21 cellular contexts compared by ENCODE assay signal in the genomic region with DNA sequence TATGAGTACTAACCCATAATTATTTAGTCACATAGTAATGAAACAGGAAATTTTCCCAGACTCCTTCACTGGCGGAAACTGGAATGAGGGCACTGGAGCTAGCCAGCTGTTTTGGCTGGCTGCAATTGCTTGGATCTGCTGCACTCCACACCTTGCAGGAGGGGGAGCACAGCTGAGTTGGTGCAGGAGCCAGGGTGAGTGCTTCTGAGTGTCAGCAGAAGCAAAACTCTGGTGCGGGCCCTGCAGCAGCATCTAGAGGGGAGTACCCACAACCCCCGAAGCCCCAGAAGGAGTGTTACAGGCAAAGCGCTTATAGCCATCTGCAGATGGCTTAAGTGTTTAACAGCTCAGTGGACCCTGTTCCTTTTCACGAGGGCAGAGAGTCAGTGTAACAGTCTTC.
"Had no signal": no experiment of that assay in that cellular context is flagged by ENCODE, and none has a peak within 500 bp of the region (broad histone marks: within the 10 kb centered on the region; RNA-seq: fewer than 3 reads in every experiment).

No MANE protein-coding gene starts in this region.

- H3K27me3 ChIP-seq: heart left ventricle, neutrophil, ovary, thyroid gland, upper lobe of right lung had no signal

- H3K4me1 ChIP-seq: thyroid gland, upper lobe of right lung had no signal

- H3K36me3 ChIP-seq: heart left ventricle, ovary, thyroid gland, upper lobe of right lung had no signal

- ATAC-seq: activated CD4-positive, CD25-positive, alpha-beta regulatory T cell treated with anti-CD3 and anti-CD28 coated beads, Interleukin-2, amount 50 U/mL, for 24 hours; activated T-cell treated with anti-CD3 and anti-CD28 coated beads, Interleukin-2, amount 50 U/mL, for 72 hours; left lobe of liver; naive thymus-derived CD8-positive, alpha-beta T cell; right cardiac atrium; upper lobe of right lung had no signal

- H3K9me3 ChIP-seq: heart left ventricle, neutrophil, ovary, thyroid gland, upper lobe of right lung had no signal

- FAIRE-seq: bronchial epithelial cell, endometrium, kidney had no signal

- DNase-seq: activated CD4-positive, alpha-beta memory T cell treated with anti-CD3 and anti-CD28 coated beads, Interleukin-2, amount 10 ng/mL, durations not matched to agents 7 days and 5 days; activated CD4-positive, alpha-beta T cell treated with anti-CD3 and anti-CD28 coated beads, Interleukin-2, amount 10 ng/mL, durations not matched to agents 24 days and 14 days; activated effector memory CD4-positive, alpha-beta T cell treated with anti-CD3 and anti-CD28 coated beads, Interleukin-2, amount 50 U/mL, for 16 hours; activated naive CD4-positive, alpha-beta T cell treated with anti-CD3 and anti-CD28 coated beads, Interleukin-2, amount 10 ng/mL, durations not matched to agents 7 days and 5 days; activated T-cell treated with anti-CD3 and anti-CD28 coated beads, Interleukin-2, amount 50 U/mL, for 72 hours; amygdala; kidney; naive thymus-derived CD8-positive, alpha-beta T cell; ovary; right cardiac atrium; stimulated activated CD4-positive, alpha-beta T cell treated with anti-CD3 and anti-CD28 coated beads, Interleukin-12 subunit alpha, Interleukin-12 subunit beta, amount 100 ng/mL, for 4 hours; substantia nigra; thyroid gland; upper lobe of right lung had no signal

- H3K4me3 ChIP-seq: coronary artery, heart left ventricle, ovary, thyroid gland, upper lobe of right lung had no signal

- H3K27ac ChIP-seq: coronary artery, heart left ventricle, neutrophil, ovary, thyroid gland, upper lobe of right lung had no signal
